ENCODE assay signal across 8 cellular contexts in genomic region chr3:57597240-57597972, GRCh38. TPM values are rescaled to one million over a fixed set of nuclear protein-coding genes. Genes with fewer than 3 reads are reported as not detected.
DNase-seq lines count a peak whose midpoint lies in the region; ATAC-seq and TF ChIP-seq lines count a peak whose summit lies in the region.

TSS of gene ARF4 (minus strand) at chr3:57597344. CDS start at chr3:57597140, 204 bp downstream.

- peak within 1 kb of the TSS; percentile 96 to 100 for H3K27ac ChIP-seq in SK-N-SH (ENCODE audit: low read depth in 2 of 2, low read length in 1 of 2)
- H3K27ac ChIP-seq in gastroesophageal sphincter = peak within 1 kb of the TSS; percentile 96 to 98 (median 96)
- peak within 1 kb of the TSS; percentile 94 for H3K27ac ChIP-seq in neutrophil
- H3K27ac ChIP-seq in substantia nigra (ENCODE audit: low read depth, low read length, poor library complexity, severe bottlenecking) = peak within 1 kb of the TSS; percentile 94

- peak within 1 kb of the TSS; percentile 91 for H3K4me3 ChIP-seq in GM08714 (ENCODE audit: low read length)
- peak within 1 kb of the TSS; percentile 91 for H3K4me3 ChIP-seq in SK-N-SH (ENCODE audit: low read depth in 2 of 2, low read length in 1 of 2)
- peak within 1 kb of the TSS; percentile 82 to 83 for H3K4me3 ChIP-seq in gastroesophageal sphincter
- H3K4me3 ChIP-seq in neutrophil (ENCODE audit: low read depth in 1 of 2, low read length in 1 of 2) = peak within 1 kb of the TSS; percentile 78 to 96

- TF ChIP-seq CTCF in SK-N-SH (IDR thresholded peaks at IDR 0.05) (no peak; the same call in 1 of the 2 replicates), gastroesophageal sphincter (IDR thresholded peaks at IDR 0.05) (peak in 1 of 4 experiments; percentile 26), neutrophil (IDR thresholded peaks at IDR 0.05) (peak; percentile 63)

- peaks cover 41% of the 10 kb centered on the region for H4K20me1 ChIP-seq in SK-N-SH (ENCODE audit: insufficient read depth)

- POLR2A ChIA-PET in SK-N-SH (lab: Yijun Ruan, JAX) = interaction anchor here (0.5 to 3.5 kb wide), 5 partner anchors 15 to 159 kb away, joined by 3 to 19 read pairs (median 4); partner anchors contain the start of genes PDE12 and SLMAP

- DNase-seq in NCI-H1048 (lab: John Stamatoyannopoulos, UW) = peak; percentile 96
- peak; percentile 97 for DNase-seq in SK-N-SH
- DNase-seq in activated naive CD4-positive, alpha-beta T cell treated with anti-CD3 and anti-CD28 coated beads, Interleukin-2, amount 50 U/mL, for 16 hours = peak; percentile 99
- DNase-seq in substantia nigra (lab: John Stamatoyannopoulos, UW) = peak; percentile 93 to 100 (median 98)

- H3K9me3 ChIP-seq in SK-N-SH (no peaks in the 10 kb centered on the region), gastroesophageal sphincter (no peaks in the 10 kb centered on the region), neutrophil (no peaks in the 10 kb centered on the region)

- H3K4me1 ChIP-seq in SK-N-SH (ENCODE audit: control insufficient read depth in 1 of 2, insufficient read depth in 2 of 2, low read depth in 1 of 2, low read length in 1 of 2) (peaks cover 3 to 13% of the 10 kb centered on the region in 2 experiments; a peak in 3 of 4 replicates), gastroesophageal sphincter (peaks cover 0 to 50% (median 36%) of the 10 kb centered on the region in 3 donors), neutrophil (ENCODE audit: control insufficient read depth in 1 of 2, insufficient read depth in 1 of 2, low read depth in 1 of 2, low read length in 1 of 2) (peaks cover 31 to 34% of the 10 kb centered on the region in 2 experiments)

- peak; percentile 98 to 99 for TF ChIP-seq POLR2A in gastroesophageal sphincter (IDR thresholded peaks at IDR 0.05)

- H3K9me2 ChIP-seq in SK-N-SH = no peaks in the 10 kb centered on the region

- WGBS in SK-N-SH (ENCODE audit: low lambda C conversion rate) = 2% methylated on average over 26 of the region's 66 CpGs
- 0 to 2% methylated on average over 4 to 14 of the region's 66 CpGs for WGBS in gastroesophageal sphincter (ENCODE audit: low coverage in 1 of 2), 2 donors

- no peaks in the 10 kb centered on the region for H3K27me3 ChIP-seq in SK-N-SH (ENCODE audit: insufficient read depth)
- H3K27me3 ChIP-seq in gastroesophageal sphincter = no peaks in the 10 kb centered on the region
- H3K27me3 ChIP-seq in neutrophil = no peaks in the 10 kb centered on the region

- TF ChIP-seq RAD21 in SK-N-SH (IDR thresholded peaks at IDR 0.05; ENCODE audit: low read length) = no peak

- peaks cover 12 to 34% of the 10 kb centered on the region in 2 experiments for H3K36me3 ChIP-seq in SK-N-SH (replicated peaks in 1 of 2; ENCODE audit: control insufficient read depth in 1 of 2, insufficient read depth in 2 of 2, low read length in 1 of 2)
- H3K36me3 ChIP-seq in gastroesophageal sphincter = peaks cover 0 to 12% of the 10 kb centered on the region in 2 donors
- H3K36me3 ChIP-seq in neutrophil = no peaks in the 10 kb centered on the region

- peaks cover 66% of the 10 kb centered on the region for H3K79me2 ChIP-seq in SK-N-SH (ENCODE audit: insufficient read depth)

- peak within 1 kb of the TSS; percentile 64 for H2AFZ ChIP-seq in SK-N-SH (ENCODE audit: low read depth)

- peak within 1 kb of the TSS; percentile 94 for H3K4me2 ChIP-seq in SK-N-SH

- no peak; a peak in 1 of 4 replicates for TF ChIP-seq EP300 in SK-N-SH (IDR thresholded peaks at IDR 0.05; ENCODE audit: borderline replicate concordance in 1 of 2, low read depth in 1 of 2, low read length in 1 of 2)
- TF ChIP-seq EP300 in gastroesophageal sphincter (IDR thresholded peaks at IDR 0.05) = no peak

- peak within 1 kb of the TSS; percentile 99 for H3K9ac ChIP-seq in SK-N-SH

- peaks cover 28% of the 10 kb centered on the region for H3F3A ChIP-seq in SK-N-SH (replicated peaks; ENCODE audit: insufficient read depth)

- ATAC-seq in HG02571 (IDR thresholded peaks at IDR 0.05; ENCODE audit: unreplicated experiment) (peak; percentile 94), gastroesophageal sphincter (peak; percentile 98)

- CTCF ChIA-PET in SK-N-SH (lab: Yijun Ruan, JAX) = interaction anchor here (1.0 to 1.2 kb wide), 3 partner anchors 42 to 373 kb away, joined by 3 to 5 read pairs (median 5); partner anchors contain the start of gene PDE12

TF ChIP-seq in SK-N-SH, 30 proteins besides CTCF, POLR2A, EP300 and RAD21:
- no peak for TF ChIP-seq RXRA (IDR thresholded peaks at IDR 0.05; ENCODE audit: borderline replicate concordance, low read depth)
- TF ChIP-seq USF1 (IDR thresholded peaks at IDR 0.05; ENCODE audit: borderline replicate concordance, low read depth) = 0 out of 2 replicates have a peak, but pooled peaks have one; percentile 13
- TF ChIP-seq REST (IDR thresholded peaks at IDR 0.05; ENCODE audit: low read depth, low read length) = peak; percentile 30; the same call in 1 of the 2 replicates
- TF ChIP-seq YY1 (IDR thresholded peaks at IDR 0.05; ENCODE audit: low read depth) = 0 out of 2 replicates have a peak, but pooled peaks have one; percentile 60
- TF ChIP-seq GABPA (IDR thresholded peaks at IDR 0.05; ENCODE audit: low read depth) = peak; percentile 86
- TF ChIP-seq RFX5 (IDR thresholded peaks at IDR 0.05; ENCODE audit: low read length) = 0 out of 2 replicates have a peak, but pooled peaks have one; percentile 47
- TF ChIP-seq POLR2AphosphoS5 (IDR thresholded peaks at IDR 0.05; ENCODE audit: low read depth, low read length) = peak; percentile 99
- TF ChIP-seq SMC3 (IDR thresholded peaks at IDR 0.05; ENCODE audit: low read depth, low read length) = no peak
- no peak for TF ChIP-seq JUND (IDR thresholded peaks at IDR 0.05)
- no peak for TF ChIP-seq FOXJ3 (CRISPR knock-in tag; IDR thresholded peaks at IDR 0.05)
- no peak for TF ChIP-seq TEAD4 (IDR thresholded peaks at IDR 0.05; ENCODE audit: borderline replicate concordance, insufficient read depth)
- peak; percentile 99 for TF ChIP-seq ELF1 (IDR thresholded peaks at IDR 0.05)
- peak; percentile 51; the same call in 1 of the 2 replicates for TF ChIP-seq SIN3A (IDR thresholded peaks at IDR 0.05; ENCODE audit: borderline replicate concordance, low read depth, low read length)
- no peak for TF ChIP-seq MXI1 (IDR thresholded peaks at IDR 0.05; ENCODE audit: low read depth, low read length)
- TF ChIP-seq CHD2 (IDR thresholded peaks at IDR 0.05; ENCODE audit: low read length, partially characterized antibody) = peak; percentile 97
- peak; percentile 95 for TF ChIP-seq TAF1 (IDR thresholded peaks at IDR 0.05; ENCODE audit: borderline replicate concordance, low read depth, low read length)
- TF ChIP-seq FOXM1 (IDR thresholded peaks at IDR 0.05; ENCODE audit: low read depth) = no peak
- TF ChIP-seq MAX (IDR thresholded peaks at IDR 0.05; ENCODE audit: low read depth) = peak; percentile 74
- no peak for TF ChIP-seq GATA2 (CRISPR knock-in tag; IDR thresholded peaks at IDR 0.05)
- peak; percentile 95 for TF ChIP-seq NRF1 (IDR thresholded peaks at IDR 0.05; ENCODE audit: low read depth, low read length)
TF ChIP-seq in SK-N-SH: peak in this region for 12.

RNA-seq across cellular contexts. Expression of gene ARF4, which starts in this region (rescaled TPM):
- 150 and 208 TPM in 2 replicates for polyA plus RNA-seq in SK-N-SH (2012; rRNA removed)
- 245 and 312 TPM in 2 replicates for polyA plus RNA-seq in SK-N-SH (2012; cell fraction: cytosol; rRNA removed)
- 54.1 and 132 TPM in 2 replicates for polyA plus RNA-seq in SK-N-SH (2012; cell fraction: nucleus; rRNA removed)
- 100 to 1,000 TPM in 2 of 4 donors, 10 to 100 TPM in 2; 83.4 to 111 (median 99.6) TPM for total RNA-seq in gastroesophageal sphincter

Comparison
In these comparisons a context has a peak if more than half of its experiments do, and no peak if none do; other contexts are left out.
1. Peak in every context shown above with its lines: DNase-seq, ATAC-seq, H3K4me3 ChIP-seq and H3K27ac ChIP-seq.